ENCODE assay signal across 20 cellular contexts in genomic region chr12:116347265-116347664, GRCh38.
"Had no signal": no experiment of that assay in that cellular context is flagged by ENCODE, and none has a peak within 500 bp of the region (broad histone marks: within the 10 kb centered on the region; RNA-seq: fewer than 3 reads in every experiment).

No MANE protein-coding gene starts in this region.

- H3K36me3 ChIP-seq: adrenal gland, brain microvascular endothelial cell, gastroesophageal sphincter, spleen, tibial nerve had no signal

- H3K27me3 ChIP-seq: adrenal gland, brain microvascular endothelial cell, gastroesophageal sphincter, spleen, tibial nerve had no signal

- H3K27ac Mint-ChIP-seq: activated B cell treated with CpG ODN at 0.5 μM for 24 hours; activated CD8-positive, alpha-beta memory T cell treated with anti-CD3 and anti-CD28 coated beads, Interleukin-2, amount 10 ng/mL, durations not matched to agents 7 days and 5 days; activated CD8-positive, alpha-beta T cell treated with anti-CD3 and anti-CD28 coated beads, Interleukin-2, amount 10 ng/mL, durations not matched to agents 7 days and 5 days; activated naive CD8-positive, alpha-beta T cell; activated T-cell treated with anti-CD3 and anti-CD28 coated beads, Interleukin-2, amount 50 U/mL, for 72 hours; immature natural killer cell; T-cell had no signal

- H3K4me1 Mint-ChIP-seq: activated CD8-positive, alpha-beta memory T cell treated with anti-CD3 and anti-CD28 coated beads, Interleukin-2, amount 10 ng/mL, durations not matched to agents 7 days and 5 days; immature natural killer cell; T-cell had no signal

- H3K9me3 Mint-ChIP-seq: immature natural killer cell had no signal

- H3K9me3 ChIP-seq: adrenal gland, tibial nerve had no signal

- DNase-seq: activated B cell treated with CpG ODN at 0.5 μM for 24 hours; activated CD4-positive, alpha-beta T cell treated with anti-CD3 and anti-CD28 coated beads, Interleukin-2, amount 50 U/mL, for 1 hour; activated CD8-positive, alpha-beta memory T cell treated with anti-CD3 and anti-CD28 coated beads, Interleukin-2, amount 10 ng/mL, durations not matched to agents 7 days and 5 days; activated CD8-positive, alpha-beta T cell treated with anti-CD3 and anti-CD28 coated beads, Interleukin-2, amount 10 ng/mL, durations not matched to agents 7 days and 5 days; activated naive CD4-positive, alpha-beta T cell treated with Interleukin-2 at 50 U/mL for 16 hours; activated T-cell treated with anti-CD3 and anti-CD28 coated beads, Interleukin-2, amount 50 U/mL, for 72 hours; cortex of kidney; head of caudate nucleus; hypothalamus; immature natural killer cell; naive thymus-derived CD8-positive, alpha-beta T cell; posterior cingulate gyrus; spleen; stimulated activated naive CD4-positive, alpha-beta T cell; T-cell had no signal

- H3K27ac ChIP-seq: brain microvascular endothelial cell, spleen, tibial nerve had no signal

- H3K27me3 Mint-ChIP-seq: activated B cell treated with CpG ODN at 0.5 μM for 24 hours, T-cell had no signal

- H3K4me3 ChIP-seq: adrenal gland, gastroesophageal sphincter, spleen, tibial nerve had no signal

- H3K36me3 Mint-ChIP-seq: immature natural killer cell, T-cell had no signal

- ATAC-seq: activated CD8-positive, alpha-beta memory T cell treated with anti-CD3 and anti-CD28 coated beads, Interleukin-2, amount 10 ng/mL, durations not matched to agents 7 days and 5 days; activated CD8-positive, alpha-beta T cell treated with anti-CD3 and anti-CD28 coated beads, Interleukin-2, amount 10 ng/mL, durations not matched to agents 7 days and 5 days; activated T-cell treated with anti-CD3 and anti-CD28 coated beads, Interleukin-2, amount 50 U/mL, for 72 hours; naive thymus-derived CD8-positive, alpha-beta T cell; T-cell had no signal

- H3K4me3 Mint-ChIP-seq: activated B cell treated with CpG ODN at 0.5 μM for 24 hours; activated CD8-positive, alpha-beta memory T cell treated with anti-CD3 and anti-CD28 coated beads, Interleukin-2, amount 10 ng/mL, durations not matched to agents 7 days and 5 days; activated CD8-positive, alpha-beta T cell treated with anti-CD3 and anti-CD28 coated beads, Interleukin-2, amount 10 ng/mL, durations not matched to agents 7 days and 5 days; activated naive CD8-positive, alpha-beta T cell; activated T-cell treated with anti-CD3 and anti-CD28 coated beads, Interleukin-2, amount 50 U/mL, for 72 hours; immature natural killer cell; naive thymus-derived CD8-positive, alpha-beta T cell; T-cell had no signal
